8 cellular contexts compared by ENCODE assay signal in genomic region chr9:76818271-76818670, GRCh38. TPM values are rescaled to one million over a fixed set of nuclear protein-coding genes. Genes with fewer than 3 reads are reported as not detected.
DNase-seq lines count a peak whose midpoint lies in the region; ATAC-seq lines count a peak whose summit lies in the region.

No MANE protein-coding gene starts in this region.

- H3K36me3 ChIP-seq in esophagus (ENCODE audit: control insufficient read depth in 2 of 2, insufficient read depth in 2 of 2, low read length in 1 of 2) (no peaks in the 10 kb centered on the region), muscle layer of duodenum (ENCODE audit: control insufficient read depth in 1 of 2, insufficient read depth in 2 of 2, low read length in 2 of 2) (peaks cover 0 to 9% of the 10 kb centered on the region in 2 donors)

- intact Hi-C loops in activated T-helper 2 cell treated with anti-CD3 and anti-CD28 coated beads, Interferon-gamma antibody, Interleukin-2, Interleukin-4, amounts not matched to agents 10 μg/mL and 5 μg/mL and 100 μg/mL, durations not matched to agents 14 hours and 24 hours and 36 hours (cut with micrococcal nuclease), result no loop called here

- H3K4me1 ChIP-seq in esophagus (ENCODE audit: control insufficient read depth in 2 of 2, insufficient read depth in 2 of 2, low read length in 1 of 2) (no peaks in the 10 kb centered on the region), muscle layer of duodenum (ENCODE audit: control insufficient read depth in 1 of 2, insufficient read depth in 2 of 2, low read length in 2 of 2) (peaks cover 4 to 5% of the 10 kb centered on the region in 2 donors)

- no peaks in the 10 kb centered on the region for H3K36me3 Mint-ChIP-seq in natural killer cell treated with Interleukin-12 subunit alpha and Interleukin-12 subunit beta and Interleukin-15 and Interleukin-18, amount 100 ng/mL, for 72 hours
- no peaks in the 10 kb centered on the region for H3K36me3 Mint-ChIP-seq in activated T-helper 2 cell treated with anti-CD3 and anti-CD28 coated beads, Interferon-gamma antibody, Interleukin-2, Interleukin-4, amounts not matched to agents 10 μg/mL and 5 μg/mL and 100 μg/mL, durations not matched to agents 14 hours and 24 hours and 36 hours (ENCODE audit: low read depth)

- no peak overlapping the region for H3K27ac Mint-ChIP-seq in natural killer cell treated with Interleukin-12 subunit alpha and Interleukin-12 subunit beta and Interleukin-15 and Interleukin-18, amount 100 ng/mL, for 72 hours
- no peak overlapping the region for H3K27ac Mint-ChIP-seq in activated T-helper 2 cell treated with anti-CD3 and anti-CD28 coated beads, Interferon-gamma antibody, Interleukin-2, Interleukin-4, amounts not matched to agents 10 μg/mL and 5 μg/mL and 100 μg/mL, durations not matched to agents 14 hours and 24 hours and 36 hours

- H3K27me3 ChIP-seq in esophagus (ENCODE audit: control insufficient read depth in 1 of 2, insufficient read depth in 2 of 2, low read length in 2 of 2), result no peaks in the 10 kb centered on the region
- H3K27me3 ChIP-seq in muscle layer of duodenum (ENCODE audit: low read depth, low read length), result no peaks in the 10 kb centered on the region

- DNase-seq in AG08395 (ENCODE audit: low spot score) (peak; percentile 94), NCI-H226 (peak; percentile 95)
- DNase-seq in natural killer cell treated with Interleukin-12 subunit alpha and Interleukin-12 subunit beta and Interleukin-15 and Interleukin-18, amount 100 ng/mL, for 72 hours (ENCODE audit: low spot score), result no peak
- no peak for DNase-seq in activated T-helper 2 cell treated with anti-CD3 and anti-CD28 coated beads, Interferon-gamma antibody, Interleukin-2, Interleukin-4, amounts not matched to agents 10 μg/mL and 5 μg/mL and 100 μg/mL, durations not matched to agents 14 hours and 24 hours and 36 hours (ENCODE audit: low spot score)

- H3K27ac ChIP-seq in esophagus (ENCODE audit: low read depth in 2 of 2, low read length in 1 of 2), result peak overlapping the region; percentile 42 to 77
- H3K27ac ChIP-seq in muscle layer of duodenum (ENCODE audit: low read length), result peak overlapping the region; percentile 87

- no peaks in the 10 kb centered on the region for H3K9me3 ChIP-seq in esophagus (ENCODE audit: control insufficient read depth in 2 of 2, insufficient read depth in 1 of 2, low read depth in 1 of 2, low read length in 1 of 2)
- no peaks in the 10 kb centered on the region for H3K9me3 ChIP-seq in muscle layer of duodenum (ENCODE audit: control insufficient read depth in 1 of 2, low read length in 2 of 2)

- no peak overlapping the region for H3K4me3 ChIP-seq in esophagus (ENCODE audit: low read depth in 1 of 2, low read length in 2 of 2)
- H3K4me3 ChIP-seq in muscle layer of duodenum (ENCODE audit: low read depth in 1 of 2, low read length in 2 of 2), result no peak overlapping the region

- H3K9me3 Mint-ChIP-seq in natural killer cell treated with Interleukin-12 subunit alpha and Interleukin-12 subunit beta and Interleukin-15 and Interleukin-18, amount 100 ng/mL, for 72 hours, result no peaks in the 10 kb centered on the region
- no peaks in the 10 kb centered on the region for H3K9me3 Mint-ChIP-seq in activated T-helper 2 cell treated with anti-CD3 and anti-CD28 coated beads, Interferon-gamma antibody, Interleukin-2, Interleukin-4, amounts not matched to agents 10 μg/mL and 5 μg/mL and 100 μg/mL, durations not matched to agents 14 hours and 24 hours and 36 hours

- H3K4me3 Mint-ChIP-seq in natural killer cell treated with Interleukin-12 subunit alpha and Interleukin-12 subunit beta and Interleukin-15 and Interleukin-18, amount 100 ng/mL, for 72 hours, result no peak overlapping the region
- no peak overlapping the region for H3K4me3 Mint-ChIP-seq in activated T-helper 2 cell treated with anti-CD3 and anti-CD28 coated beads, Interferon-gamma antibody, Interleukin-2, Interleukin-4, amounts not matched to agents 10 μg/mL and 5 μg/mL and 100 μg/mL, durations not matched to agents 14 hours and 24 hours and 36 hours (ENCODE audit: low read depth)

- no peaks in the 10 kb centered on the region for H3K4me1 Mint-ChIP-seq in natural killer cell treated with Interleukin-12 subunit alpha and Interleukin-12 subunit beta and Interleukin-15 and Interleukin-18, amount 100 ng/mL, for 72 hours (ENCODE audit: low read depth in 2 of 2)
- no peaks in the 10 kb centered on the region for H3K4me1 Mint-ChIP-seq in activated T-helper 2 cell treated with anti-CD3 and anti-CD28 coated beads, Interferon-gamma antibody, Interleukin-2, Interleukin-4, amounts not matched to agents 10 μg/mL and 5 μg/mL and 100 μg/mL, durations not matched to agents 14 hours and 24 hours and 36 hours (ENCODE audit: low read depth)

- 19 to 26% methylated on average over 4 of the region's 4 CpGs for WGBS in esophagus, 2 donors

- ATAC-seq in GM21381 (IDR thresholded peaks at IDR 0.05; ENCODE audit: unreplicated experiment), result no peak
- no peak for ATAC-seq in natural killer cell treated with Interleukin-12 subunit alpha and Interleukin-12 subunit beta and Interleukin-15 and Interleukin-18, amount 100 ng/mL, for 72 hours
- no peak for ATAC-seq in GM18498 (IDR thresholded peaks at IDR 0.05; ENCODE audit: unreplicated experiment)

- H3K27me3 Mint-ChIP-seq in natural killer cell treated with Interleukin-12 subunit alpha and Interleukin-12 subunit beta and Interleukin-15 and Interleukin-18, amount 100 ng/mL, for 72 hours, result peaks cover 19 to 32% of the 10 kb centered on the region in 2 donors
- H3K27me3 Mint-ChIP-seq in activated T-helper 2 cell treated with anti-CD3 and anti-CD28 coated beads, Interferon-gamma antibody, Interleukin-2, Interleukin-4, amounts not matched to agents 10 μg/mL and 5 μg/mL and 100 μg/mL, durations not matched to agents 14 hours and 24 hours and 36 hours (ENCODE audit: low read depth), result no peaks in the 10 kb centered on the region

RNA-seq across cellular contexts. Expression of gene PCA3, which starts 54.0 kb away (rescaled TPM):
- polyA plus RNA-seq in esophagus, result under 1 TPM; 0.06 to 0.35 TPM
- not detected for total RNA-seq in natural killer cell treated with Interleukin-12 subunit alpha and Interleukin-12 subunit beta and Interleukin-15 and Interleukin-18, amount 100 ng/mL, for 72 hours
- total RNA-seq in activated T-helper 2 cell treated with anti-CD3 and anti-CD28 coated beads, Interferon-gamma antibody, Interleukin-2, Interleukin-4, amounts not matched to agents 10 μg/mL and 5 μg/mL and 100 μg/mL, durations not matched to agents 14 hours and 24 hours and 36 hours, result not detected in 2 replicates

Comparison
In these comparisons a context has a peak if more than half of its experiments do, and no peak if none do; other contexts are left out.
1. DNase-seq: peak in AG08395 (single experiment) and NCI-H226 (single experiment); none in natural killer cell treated with Interleukin-12 subunit alpha and Interleukin-12 subunit beta and Interleukin-15 and Interleukin-18, amount 100 ng/mL, for 72 hours (single experiment) and activated T-helper 2 cell treated with anti-CD3 and anti-CD28 coated beads, Interferon-gamma antibody, Interleukin-2, Interleukin-4, amounts not matched to agents 10 μg/mL and 5 μg/mL and 100 μg/mL, durations not matched to agents 14 hours and 24 hours and 36 hours (single experiment).